Comparison of ENCODE assay signal across 8 cellular contexts in genomic region chr4:44678094-44679023, GRCh38. TPM values are rescaled to one million over a fixed set of nuclear protein-coding genes. Genes with fewer than 3 reads are reported as not detected.
DNase-seq lines count a peak whose midpoint lies in the region; ATAC-seq, FAIRE-seq and TF ChIP-seq lines count a peak whose summit lies in the region.

A gene with protein sequence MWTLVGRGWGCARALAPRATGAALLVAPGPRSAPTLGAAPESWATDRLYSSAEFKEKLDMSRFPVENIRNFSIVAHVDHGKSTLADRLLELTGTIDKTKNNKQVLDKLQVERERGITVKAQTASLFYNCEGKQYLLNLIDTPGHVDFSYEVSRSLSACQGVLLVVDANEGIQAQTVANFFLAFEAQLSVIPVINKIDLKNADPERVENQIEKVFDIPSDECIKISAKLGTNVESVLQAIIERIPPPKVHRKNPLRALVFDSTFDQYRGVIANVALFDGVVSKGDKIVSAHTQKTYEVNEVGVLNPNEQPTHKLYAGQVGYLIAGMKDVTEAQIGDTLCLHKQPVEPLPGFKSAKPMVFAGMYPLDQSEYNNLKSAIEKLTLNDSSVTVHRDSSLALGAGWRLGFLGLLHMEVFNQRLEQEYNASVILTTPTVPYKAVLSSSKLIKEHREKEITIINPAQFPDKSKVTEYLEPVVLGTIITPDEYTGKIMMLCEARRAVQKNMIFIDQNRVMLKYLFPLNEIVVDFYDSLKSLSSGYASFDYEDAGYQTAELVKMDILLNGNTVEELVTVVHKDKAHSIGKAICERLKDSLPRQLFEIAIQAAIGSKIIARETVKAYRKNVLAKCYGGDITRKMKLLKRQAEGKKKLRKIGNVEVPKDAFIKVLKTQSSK (plus strand): TSS chr4:44678420. CDS start chr4:44678623, 203 bp downstream.

- H3K36me3 Mint-ChIP-seq in Calu3 (ENCODE audit: insufficient read depth, unreplicated experiment): peaks cover 18% of the 10 kb centered on the region

- intact Hi-C loops in Calu3 (cut with micrococcal nuclease; ENCODE audit: unreplicated experiment): no loop called here

- CTCF ChIA-PET in Calu3 (lab: Charles Lee): interaction anchor here (1.0 to 1.2 kb wide), 2 partner anchors 9 to 19 kb away, joined by 3 read pairs; no protein-coding TSS in a partner anchor

- no peaks in the 10 kb centered on the region for H3K27me3 Mint-ChIP-seq in Calu3 (ENCODE audit: unreplicated experiment)

- H3K4me3 ChIP-seq in HUES64 (ENCODE audit: low read length) (peak within 1 kb of the TSS; percentile 100), OCI-LY1 (ENCODE audit: low read depth, low read length, poor library complexity, severe bottlenecking) (peak within 1 kb of the TSS; percentile 71), mesodermal cell (ENCODE audit: extremely low read depth, insufficient read depth, low read length, poor library complexity, severe bottlenecking) (peak within 1 kb of the TSS; percentile 61)

- peak; percentile 76 for DNase-seq in Calu3
- DNase-seq in activated CD8-positive, alpha-beta memory T cell treated with anti-CD3 and anti-CD28 coated beads, Interleukin-2, amount 50 U/mL, for 4 hours: peak; percentile 90
- DNase-seq in stimulated activated CD8-positive, alpha-beta memory T cell treated with anti-CD3 and anti-CD28 coated beads, Interleukin-15, amount 100 ng/mL, for 4 hours (ENCODE audit: low read depth in 2 of 2): peak; percentile 80

- BruUV-seq in Calu3 (replicated peaks; lab: Mats Ljungman, UMichigan): no TSS peak

- H3K27ac Mint-ChIP-seq in Calu3 (ENCODE audit: unreplicated experiment): peak within 1 kb of the TSS; percentile 95

- ATAC-seq in GM21447 (IDR thresholded peaks at IDR 0.05; ENCODE audit: unreplicated experiment): peak; percentile 96

- no peaks in the 10 kb centered on the region for H3K9me3 ChIP-seq in HUES64 (ENCODE audit: insufficient read depth, low read depth, low read length)
- no peaks in the 10 kb centered on the region for H3K9me3 ChIP-seq in OCI-LY1 (ENCODE audit: low read length)
- H3K9me3 ChIP-seq in mesodermal cell (ENCODE audit: control insufficient read depth, low read length): no peaks in the 10 kb centered on the region

- H3K4me1 Mint-ChIP-seq in Calu3 (ENCODE audit: low read depth, unreplicated experiment): no peaks in the 10 kb centered on the region

- no peaks in the 10 kb centered on the region for H4K20me1 ChIP-seq in OCI-LY1 (ENCODE audit: insufficient read depth, low read length)

- H3K36me3 ChIP-seq in HUES64 (ENCODE audit: insufficient read depth, low read length) (peaks cover 28% of the 10 kb centered on the region), OCI-LY1 (ENCODE audit: insufficient read depth, low read length) (peaks cover 17% of the 10 kb centered on the region; the same call in 1 of the 2 replicates), mesodermal cell (ENCODE audit: control insufficient read depth, insufficient read depth, low read length) (peaks cover 16% of the 10 kb centered on the region)

- WGBS in HUES64: under 1% methylated on average over 55 of the region's 55 CpGs
- 0 to 1% methylated on average over 43 to 52 of the region's 55 CpGs for WGBS in mesodermal cell (ENCODE audit: insufficient coverage in 2 of 2), 2 experiments

- H3K27me3 ChIP-seq in HUES64 (ENCODE audit: insufficient read depth, low read length): peaks cover 3% of the 10 kb centered on the region; the same call in 1 of the 2 replicates
- H3K27me3 ChIP-seq in OCI-LY1 (ENCODE audit: insufficient read depth, low read length): no peaks in the 10 kb centered on the region

- peak within 1 kb of the TSS; percentile 98 for H3K4me2 ChIP-seq in OCI-LY1 (ENCODE audit: low read length)

- H3K27ac ChIP-seq in HUES64 (ENCODE audit: low read depth, low read length) (peak within 1 kb of the TSS; percentile 94), OCI-LY1 (ENCODE audit: low read depth, low read length, poor library complexity, severe bottlenecking) (peak within 1 kb of the TSS; percentile 1), mesodermal cell (ENCODE audit: low read depth, low read length, severe bottlenecking) (peak within 1 kb of the TSS; percentile 75)

- H3K9me3 Mint-ChIP-seq in Calu3 (ENCODE audit: low read depth, unreplicated experiment): no peaks in the 10 kb centered on the region

- peak within 1 kb of the TSS; percentile 84 for H3K4me3 Mint-ChIP-seq in Calu3 (ENCODE audit: low read depth, unreplicated experiment)

- FAIRE-seq in endometrium (lab: Jason Lieb, UNC): peak; percentile 88

- H3K9ac ChIP-seq in HUES64 (ENCODE audit: low read depth, low read length) (peak within 1 kb of the TSS; percentile 99), OCI-LY1 (ENCODE audit: low read length) (peak within 1 kb of the TSS; percentile 96)

- TF ChIP-seq CTCF in Calu3 (IDR thresholded peaks at IDR 0.05; ENCODE audit: unreplicated experiment): no peak
- no peak for TF ChIP-seq CTCF in OCI-LY1 (IDR thresholded peaks at IDR 0.05; ENCODE audit: low read length)

- H3K4me1 ChIP-seq in HUES64 (ENCODE audit: insufficient read depth, low read length) (peaks cover 13% of the 10 kb centered on the region; the same call in 1 of the 2 replicates), OCI-LY1 (ENCODE audit: insufficient read depth, low read length, severe bottlenecking) (peaks cover 27% of the 10 kb centered on the region), mesodermal cell (ENCODE audit: control insufficient read depth, insufficient read depth, low read length, poor library complexity, severe bottlenecking) (no peaks in the 10 kb centered on the region)

- no peaks in the 10 kb centered on the region; the same call in 1 of the 2 replicates for H3F3A ChIP-seq in OCI-LY1 (ENCODE audit: insufficient read depth, low read length)

- peak within 1 kb of the TSS; percentile 99 for H2AFZ ChIP-seq in OCI-LY1 (ENCODE audit: low read length)

- H3K79me2 ChIP-seq in OCI-LY1 (ENCODE audit: insufficient read depth, low read length): peaks cover 28% of the 10 kb centered on the region

- no peaks in the 10 kb centered on the region for H3K9me2 ChIP-seq in OCI-LY1 (ENCODE audit: low read depth, low read length)

RNA-seq across cellular contexts. Expression of the gene that starts here (rescaled TPM):
- 12.1 and 12.9 TPM in 2 replicates for total RNA-seq in Calu3 (2022)
- 23.5 TPM for polyA plus RNA-seq in HUES64 (2013, experiment 1 of 2)
- polyA plus RNA-seq in HUES64 (2013, experiment 2 of 2): 22.1 TPM
- polyA plus RNA-seq in mesodermal cell (2013, experiment 1 of 2): 15.3 TPM
- 18.3 TPM for polyA plus RNA-seq in mesodermal cell (2013, experiment 2 of 2)

Comparison
In these comparisons a context has a peak if more than half of its experiments do, and no peak if none do; other contexts are left out.
1. Peak in every context shown above with its lines: DNase-seq, ATAC-seq, H3K4me3 ChIP-seq and H3K27ac ChIP-seq.
2. H3K27ac ChIP-seq: peak in every context shown above with its lines; median percentile 94 in HUES64; 75 in mesodermal cell; 1 in OCI-LY1.